In the genomic region with DNA sequence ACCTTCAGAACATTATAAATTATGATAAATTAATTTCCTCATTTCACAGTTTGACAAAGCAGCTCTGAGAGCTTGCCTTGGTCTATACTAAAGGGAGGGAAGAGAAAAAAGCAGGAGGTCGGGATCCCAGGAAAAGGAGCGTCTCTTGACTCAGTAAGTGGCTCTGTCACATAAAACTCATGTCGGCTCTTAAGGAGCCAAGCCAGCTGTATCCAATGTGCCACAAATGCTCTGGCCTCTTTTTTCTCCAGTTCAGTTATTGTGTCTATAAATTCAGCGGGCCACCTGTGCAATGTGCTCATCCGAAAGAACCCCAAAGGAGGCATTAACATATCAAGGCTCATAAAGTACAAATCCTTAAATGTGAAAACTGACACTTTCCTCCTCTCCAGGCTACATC, we compare ENCODE assay signal across 26 cellular contexts.
"Had no signal": no experiment of that assay in that cellular context is flagged by ENCODE, and none has a peak within 500 bp of the region (broad histone marks: within the 10 kb centered on the region; RNA-seq: fewer than 3 reads in every experiment).

No MANE protein-coding gene starts in this region.

- H3K9me3 ChIP-seq: left lung, lower lobe of right lung, ovary, right atrium auricular region, right lobe of liver, upper lobe of right lung, uterus had no signal

- H3K27ac ChIP-seq: left lung, lower lobe of right lung, ovary, right atrium auricular region, right lobe of liver, upper lobe of right lung, uterus had no signal

- ATAC-seq: left cardiac atrium; left lung; lower lobe of right lung; natural killer cell; right lobe of liver; stimulated activated memory B cell treated with anti-CD40 and anti-IgM and Interleukin-4, amounts not matched to agents 10 μg/mL and 1 μg/mL and 100 μg/mL, for 72 hours; stimulated activated naive CD8-positive, alpha-beta T cell treated with anti-CD3 and anti-CD28 coated beads, Interleukin-15, amount 100 ng/mL, for 72 hours; upper lobe of right lung had no signal

- H3K27me3 Mint-ChIP-seq: stimulated activated memory B cell treated with anti-CD40 and anti-IgM and Interleukin-4, amounts not matched to agents 10 μg/mL and 1 μg/mL and 100 μg/mL, for 72 hours; stimulated activated naive CD8-positive, alpha-beta T cell treated with anti-CD3 and anti-CD28 coated beads, Interleukin-15, amount 100 ng/mL, for 72 hours had no signal

- H3K4me1 ChIP-seq: left lung, lower lobe of right lung, right atrium auricular region, right lobe of liver, upper lobe of right lung, uterus had no signal

- H3K27me3 ChIP-seq: left lung, ovary, right atrium auricular region, right lobe of liver, upper lobe of right lung, uterus had no signal

- H3K4me3 ChIP-seq: left lung, lower lobe of right lung, ovary, right atrium auricular region, right lobe of liver, smooth muscle cell, upper lobe of right lung, uterus had no signal

- DNase-seq: hypothalamus; kidney glomerular epithelial cell; left cardiac atrium; left lung; lower lobe of right lung; mammary epithelial cell; mesenchymal stem cell; naive B cell; natural killer cell; ovary; right lobe of liver; stimulated activated CD4-positive, alpha-beta T cell treated with anti-CD3 and anti-CD28 coated beads, Interleukin-1b, Interleukin-23, amount 100 ng/mL, for 48 hours; stimulated activated CD4-positive, alpha-beta T cell treated with anti-CD3 and anti-CD28 coated beads, Interleukin-2, amount 100 ng/mL, for 48 hours; stimulated activated CD4-positive, alpha-beta T cell treated with anti-CD3 and anti-CD28 coated beads, Interleukin-4, amount 100 ng/mL, for 4 hours; stimulated activated CD8-positive, alpha-beta memory T cell treated with anti-CD3 and anti-CD28 coated beads, Interleukin-4, amount 100 ng/mL, for 48 hours; stimulated activated naive CD4-positive, alpha-beta T cell treated with Interleukin-2 at 50 U/mL for 16 hours; stimulated activated naive CD8-positive, alpha-beta T cell treated with anti-CD3 and anti-CD28 coated beads, Interleukin-15, amount 100 ng/mL, for 72 hours; substantia nigra; trophoblast cell; upper lobe of right lung; uterus had no signal

- H3K36me3 Mint-ChIP-seq: mesothelial cell of epicardium; naive B cell; natural killer cell; stimulated activated memory B cell treated with anti-CD40 and anti-IgM and Interleukin-4, amounts not matched to agents 10 μg/mL and 1 μg/mL and 100 μg/mL, for 72 hours had no signal

- H3K4me2 ChIP-seq: smooth muscle cell had no signal

- H3K36me3 ChIP-seq: left lung, lower lobe of right lung, ovary, right atrium auricular region, right lobe of liver, upper lobe of right lung, uterus had no signal

- H3K27ac Mint-ChIP-seq: mesothelial cell of epicardium; naive B cell; natural killer cell; progenitor cell of endocrine pancreas; stimulated activated memory B cell treated with anti-CD40 and anti-IgM and Interleukin-4, amounts not matched to agents 10 μg/mL and 1 μg/mL and 100 μg/mL, for 72 hours; stimulated activated naive CD8-positive, alpha-beta T cell treated with anti-CD3 and anti-CD28 coated beads, Interleukin-15, amount 100 ng/mL, for 72 hours had no signal

- H3K9me3 Mint-ChIP-seq: mesothelial cell of epicardium; naive B cell; stimulated activated memory B cell treated with anti-CD40 and anti-IgM and Interleukin-4, amounts not matched to agents 10 μg/mL and 1 μg/mL and 100 μg/mL, for 72 hours had no signal

- H3K4me3 Mint-ChIP-seq: mesothelial cell of epicardium; naive B cell; natural killer cell; stimulated activated memory B cell treated with anti-CD40 and anti-IgM and Interleukin-4, amounts not matched to agents 10 μg/mL and 1 μg/mL and 100 μg/mL, for 72 hours; stimulated activated naive CD8-positive, alpha-beta T cell treated with anti-CD3 and anti-CD28 coated beads, Interleukin-15, amount 100 ng/mL, for 72 hours had no signal

- H3K4me1 Mint-ChIP-seq: naive B cell; natural killer cell; stimulated activated memory B cell treated with anti-CD40 and anti-IgM and Interleukin-4, amounts not matched to agents 10 μg/mL and 1 μg/mL and 100 μg/mL, for 72 hours; stimulated activated naive CD8-positive, alpha-beta T cell treated with anti-CD3 and anti-CD28 coated beads, Interleukin-15, amount 100 ng/mL, for 72 hours had no signal
